5 cellular contexts compared by ENCODE assay signal in the genomic region with DNA sequence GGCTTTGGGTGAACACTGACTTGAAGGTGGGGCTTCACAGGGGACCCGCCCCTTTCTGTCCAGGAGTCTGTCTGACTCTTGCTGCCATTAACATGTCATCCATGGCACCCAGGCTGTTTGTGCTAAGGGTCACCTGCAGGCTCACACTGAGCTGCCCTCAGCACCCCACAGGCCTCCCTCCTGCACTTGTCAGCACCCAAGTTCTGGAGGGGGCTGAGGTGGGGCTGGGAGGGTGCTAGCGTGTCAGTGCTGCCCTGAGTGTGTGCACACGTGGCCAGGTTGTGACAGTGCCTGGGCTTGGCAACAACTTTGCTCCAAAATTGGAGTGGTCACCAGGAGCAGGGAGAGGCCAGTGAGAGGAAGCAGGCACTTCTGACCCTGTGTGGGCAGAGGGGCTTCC.
"Had no signal": no experiment of that assay in that cellular context is flagged by ENCODE, and none has a peak within 500 bp of the region (broad histone marks: within the 10 kb centered on the region; RNA-seq: fewer than 3 reads in every experiment).

No MANE protein-coding gene starts in this region.

- H3K4me1 Mint-ChIP-seq: GM23338 had no signal

- H3K4me3 Mint-ChIP-seq: GM23338 had no signal

- H3K27ac Mint-ChIP-seq: GM23338 had no signal

- H3K4me3 ChIP-seq: GM23338, HAP-1 had no signal

- DNase-seq: H7, IMR-90 had no signal

- ATAC-seq: GM23338, HCT116 had no signal

- H3K4me1 ChIP-seq: HAP-1 had no signal

- H3K36me3 ChIP-seq: HAP-1 had no signal

- H3K9me3 ChIP-seq: HAP-1 had no signal

- H2AFZ ChIP-seq: GM23338 had no signal

- H3K4me2 ChIP-seq: GM23338 had no signal
